Comparison of ENCODE assay signal across 9 cellular contexts in the genomic region with DNA sequence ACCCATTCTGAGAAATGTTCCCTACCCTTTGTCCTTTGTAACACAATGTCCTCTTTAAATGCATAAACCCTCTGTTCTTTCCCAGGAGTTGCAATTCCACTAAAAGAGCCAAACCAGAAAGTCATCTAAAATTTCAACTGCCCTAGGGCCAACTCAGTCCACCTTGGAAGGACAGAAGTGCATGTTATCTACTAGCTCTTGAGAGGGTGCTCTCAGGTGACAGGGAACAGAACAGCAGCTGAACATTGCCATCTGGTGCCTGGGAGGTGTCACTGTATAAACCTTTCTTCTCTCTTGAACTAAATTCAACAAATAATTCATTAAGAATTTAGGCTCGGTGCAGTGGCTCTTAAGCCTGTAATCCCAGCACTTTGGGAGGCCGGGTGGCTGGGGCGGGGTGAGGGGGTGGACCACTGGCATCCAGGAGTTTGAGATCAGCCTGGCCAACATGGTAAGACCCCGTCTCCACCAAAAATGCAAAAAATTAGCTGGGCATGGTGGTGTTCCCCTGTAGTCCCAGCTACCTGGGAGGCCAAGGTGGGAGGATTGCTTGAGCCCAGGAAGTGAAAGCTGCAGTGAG. TPM values are rescaled to one million over a fixed set of nuclear protein-coding genes. Genes with fewer than 3 reads are reported as not detected.
DNase-seq lines count a peak whose midpoint lies in the region; ATAC-seq and TF ChIP-seq lines count a peak whose summit lies in the region.
"Had no signal": no experiment of that assay in that cellular context is flagged by ENCODE, and none has a peak within 500 bp of the region (broad histone marks: within the 10 kb centered on the region; RNA-seq: fewer than 3 reads in every experiment).

No MANE protein-coding gene starts in this region.

- H3K4me3 Mint-ChIP-seq in activated CD4-positive, alpha-beta memory T cell treated with anti-CD3 and anti-CD28 coated beads, Interleukin-2, amount 10 ng/mL, durations not matched to agents 7 days and 5 days: no peak overlapping the region
- no peak overlapping the region for H3K4me3 Mint-ChIP-seq in naive thymus-derived CD8-positive, alpha-beta T cell
- H3K4me3 Mint-ChIP-seq: T-helper 1 cell treated with Interleukin-12 subunit alpha and Interleukin-12 subunit beta and Interleukin-4 antibody, amounts not matched to agents 30 μg/mL and 1 μg/mL, for 36 hours had no signal

- no peaks in the 10 kb centered on the region for H3K36me3 Mint-ChIP-seq in activated CD4-positive, alpha-beta memory T cell treated with anti-CD3 and anti-CD28 coated beads, Interleukin-2, amount 10 ng/mL, durations not matched to agents 7 days and 5 days (ENCODE audit: low read depth)
- no peaks in the 10 kb centered on the region for H3K36me3 Mint-ChIP-seq in naive thymus-derived CD8-positive, alpha-beta T cell

- TF ChIP-seq CTCF in HFF-Myc (IDR thresholded peaks at IDR 0.05; ENCODE audit: low read depth, low read length, missing control alignments): peak; percentile 67
- TF ChIP-seq CTCF in upper lobe of right lung (IDR thresholded peaks at IDR 0.05): peak; percentile 68
- peak in 1 of 3 experiments; percentile 72 for TF ChIP-seq CTCF in vagina (IDR thresholded peaks at IDR 0.05)

- H3K4me3 ChIP-seq in HFF-Myc (replicated peaks; ENCODE audit: low read depth, low read length) (no peak overlapping the region), upper lobe of right lung (no peak overlapping the region), vagina (no peak overlapping the region)

- TF ChIP-seq POLR2A in erythroblast (IDR thresholded peaks at IDR 0.05; ENCODE audit: low read length): no peak
- TF ChIP-seq POLR2A in vagina (IDR thresholded peaks at IDR 0.05): no peak

- H3K27me3 ChIP-seq in upper lobe of right lung (no peaks in the 10 kb centered on the region), vagina (no peaks in the 10 kb centered on the region)

- H3K27me3 Mint-ChIP-seq in activated CD4-positive, alpha-beta memory T cell treated with anti-CD3 and anti-CD28 coated beads, Interleukin-2, amount 10 ng/mL, durations not matched to agents 7 days and 5 days: no peaks in the 10 kb centered on the region
- no peaks in the 10 kb centered on the region for H3K27me3 Mint-ChIP-seq in naive thymus-derived CD8-positive, alpha-beta T cell

- DNase-seq in DMS153 treated with DMSO at 0.1 percent for 48 hours (lab: John Stamatoyannopoulos, UW; ENCODE audit: unreplicated experiment) (peak; percentile 57), HFF-Myc (ENCODE audit: extremely low read depth, low read depth) (peak; percentile 35), NCI-H446 treated with DMSO at 0.1 percent for 48 hours (lab: John Stamatoyannopoulos, UW) (peak; percentile 44), erythroblast (lab: John Stamatoyannopoulos, UW) (peak; percentile 38 to 50), upper lobe of right lung (peak; percentile 64), vagina (ENCODE audit: extremely low spot score in 2 of 2) (no peak)
- DNase-seq in activated CD4-positive, alpha-beta memory T cell treated with anti-CD3 and anti-CD28 coated beads, Interleukin-2, amount 10 ng/mL, durations not matched to agents 7 days and 5 days: peak; percentile 60
- DNase-seq in naive thymus-derived CD8-positive, alpha-beta T cell: peak; percentile 13 to 75 (median 50)

- H3K36me3 ChIP-seq in upper lobe of right lung: no peaks in the 10 kb centered on the region
- H3K36me3 ChIP-seq in vagina: no peaks in the 10 kb centered on the region

- peak; percentile 73 to 87 for ATAC-seq in naive thymus-derived CD8-positive, alpha-beta T cell
- ATAC-seq in upper lobe of right lung: peak; percentile 96

- H3K4me1 Mint-ChIP-seq in activated CD4-positive, alpha-beta memory T cell treated with anti-CD3 and anti-CD28 coated beads, Interleukin-2, amount 10 ng/mL, durations not matched to agents 7 days and 5 days: peaks cover 14% of the 10 kb centered on the region
- peaks cover 0 to 3% (median 1%) of the 10 kb centered on the region in 4 donors for H3K4me1 Mint-ChIP-seq in naive thymus-derived CD8-positive, alpha-beta T cell

- H3K9me3 ChIP-seq in upper lobe of right lung: no peaks in the 10 kb centered on the region
- H3K9me3 ChIP-seq in vagina: no peaks in the 10 kb centered on the region

- peak overlapping the region; percentile 67 for H3K27ac Mint-ChIP-seq in activated CD4-positive, alpha-beta memory T cell treated with anti-CD3 and anti-CD28 coated beads, Interleukin-2, amount 10 ng/mL, durations not matched to agents 7 days and 5 days
- peak overlapping the region in 1 of 10 donors; percentile 23 for H3K27ac Mint-ChIP-seq in naive thymus-derived CD8-positive, alpha-beta T cell
- H3K27ac Mint-ChIP-seq: T-helper 1 cell treated with Interleukin-12 subunit alpha and Interleukin-12 subunit beta and Interleukin-4 antibody, amounts not matched to agents 30 μg/mL and 1 μg/mL, for 36 hours had no signal

- H3K4me1 ChIP-seq in upper lobe of right lung (peaks cover 12% of the 10 kb centered on the region), vagina (no peaks in the 10 kb centered on the region)

- intact Hi-C loops in upper lobe of right lung (cut with DNase I): no loop called here
- intact Hi-C loops in vagina (cut with DNase I): no loop called here

- no peaks in the 10 kb centered on the region for H3K9me3 Mint-ChIP-seq in activated CD4-positive, alpha-beta memory T cell treated with anti-CD3 and anti-CD28 coated beads, Interleukin-2, amount 10 ng/mL, durations not matched to agents 7 days and 5 days
- H3K9me3 Mint-ChIP-seq in naive thymus-derived CD8-positive, alpha-beta T cell: no peaks in the 10 kb centered on the region
- H3K9me3 Mint-ChIP-seq: T-helper 1 cell treated with Interleukin-12 subunit alpha and Interleukin-12 subunit beta and Interleukin-4 antibody, amounts not matched to agents 30 μg/mL and 1 μg/mL, for 36 hours had no signal

- POLR2A ChIA-PET in activated CD4-positive, alpha-beta memory T cell treated with anti-CD3 and anti-CD28 coated beads, Interleukin-2, amount 10 ng/mL, durations not matched to agents 7 days and 5 days (lab: Charles Lee): no interaction called here
- POLR2A ChIA-PET in naive thymus-derived CD8-positive, alpha-beta T cell (lab: Charles Lee): no interaction called here

- CTCF ChIA-PET in activated CD4-positive, alpha-beta memory T cell treated with anti-CD3 and anti-CD28 coated beads, Interleukin-2, amount 10 ng/mL, durations not matched to agents 7 days and 5 days (lab: Charles Lee): interaction anchor here (0.8 to 4.2 kb wide), 19 partner anchors 9 to 1387 kb away, joined by 3 to 37 read pairs (median 3); no protein-coding TSS in a partner anchor

- H3K27ac ChIP-seq in upper lobe of right lung (peak overlapping the region; percentile 3), vagina (no peak overlapping the region)

RNA-seq across cellular contexts. Expression of gene FERMT2, which starts 10.3 kb away (rescaled TPM):
- 1 to 10 TPM; 1.8 to 2.8 TPM for total RNA-seq in activated CD4-positive, alpha-beta memory T cell treated with anti-CD3 and anti-CD28 coated beads, Interleukin-2, amount 10 ng/mL, durations not matched to agents 7 days and 5 days
- total RNA-seq in naive thymus-derived CD8-positive, alpha-beta T cell: under 1 TPM; 0.27 to 0.52 TPM
- not detected for polyA plus RNA-seq in naive thymus-derived CD8-positive, alpha-beta T cell
- 103 TPM for total RNA-seq in upper lobe of right lung
- 70.2 TPM for total RNA-seq in vagina

Comparison
In these comparisons a context has a peak if more than half of its experiments do, and no peak if none do; other contexts are left out.
1. DNase-seq: peak in DMS153 treated with DMSO at 0.1 percent for 48 hours (single experiment), HFF-Myc (single experiment), NCI-H446 treated with DMSO at 0.1 percent for 48 hours (single experiment), activated CD4-positive, alpha-beta memory T cell treated with anti-CD3 and anti-CD28 coated beads, Interleukin-2, amount 10 ng/mL, durations not matched to agents 7 days and 5 days (single experiment), erythroblast (2 of 2), naive thymus-derived CD8-positive, alpha-beta T cell (10 of 10) and upper lobe of right lung (single experiment); none in vagina (0 of 2).
2. RNA of gene FERMT2, which starts 10.3 kb away (total RNA-seq): 103 TPM in upper lobe of right lung (single experiment) and 70.2 TPM in vagina (single experiment); 1.8 to 2.8 TPM in activated CD4-positive, alpha-beta memory T cell treated with anti-CD3 and anti-CD28 coated beads, Interleukin-2, amount 10 ng/mL, durations not matched to agents 7 days and 5 days and 0.27 to 0.52 TPM in naive thymus-derived CD8-positive, alpha-beta T cell; every median in the first group is over 10 times any median in the second.